ENCODE assay signal across 8 cellular contexts in genomic region chr1:12616709-12617373, GRCh38. TPM values are rescaled to one million over a fixed set of nuclear protein-coding genes. Genes with fewer than 3 reads are reported as not detected.
DNase-seq lines count a peak whose midpoint lies in the region; ATAC-seq and TF ChIP-seq lines count a peak whose summit lies in the region.

No MANE protein-coding gene starts in this region.

- peak overlapping the region; percentile 99 for H3K4me3 Mint-ChIP-seq in activated CD4-positive, alpha-beta T cell treated with anti-CD3 and anti-CD28 coated beads, Interleukin-2, amount 10 ng/mL, durations not matched to agents 24 days and 14 days
- peak overlapping the region; percentile 86 for H3K4me3 Mint-ChIP-seq in endodermal cell
- H3K4me3 Mint-ChIP-seq in naive thymus-derived CD8-positive, alpha-beta T cell: peak overlapping the region; percentile 96 to 100 (median 99)

- no peak for TF ChIP-seq CTCF in endodermal cell (conservative IDR thresholded peaks at IDR 0.05)

- peaks cover 68% of the 10 kb centered on the region for H3K4me1 Mint-ChIP-seq in activated CD4-positive, alpha-beta T cell treated with anti-CD3 and anti-CD28 coated beads, Interleukin-2, amount 10 ng/mL, durations not matched to agents 24 days and 14 days
- H3K4me1 Mint-ChIP-seq in endodermal cell: peaks cover 32% of the 10 kb centered on the region
- peaks cover 40 to 75% (median 67%) of the 10 kb centered on the region in 4 donors for H3K4me1 Mint-ChIP-seq in naive thymus-derived CD8-positive, alpha-beta T cell

- peaks cover 7% of the 10 kb centered on the region for H3K4me1 ChIP-seq in endodermal cell (ENCODE audit: control insufficient read depth, insufficient read depth, low read length)

- peak overlapping the region; percentile 74 for H3K27ac ChIP-seq in endodermal cell (ENCODE audit: low read depth, low read length)

- intact Hi-C loops in activated CD4-positive, alpha-beta T cell treated with anti-CD3 and anti-CD28 coated beads, Interleukin-2, amount 10 ng/mL, durations not matched to agents 24 days and 14 days (cut with micrococcal nuclease): loop anchor here (5.0 to 10.0 kb wide), 4 partner anchors 50 to 550 kb away; no protein-coding TSS in a partner anchor

- POLR2A ChIA-PET in naive thymus-derived CD8-positive, alpha-beta T cell (lab: Charles Lee): interaction anchor here (0.6 to 10.2 kb wide), 21 partner anchors 8 to 282 kb away, joined by 3 to 269 read pairs (median 5); no protein-coding TSS in a partner anchor

- WGBS in endodermal cell (ENCODE audit: insufficient coverage in 1 of 2, insufficient read length in 1 of 2), 2 experiments: 0% methylated on average over 31 to 53 of the region's 53 CpGs

- peak overlapping the region; percentile 97 for H3K27ac Mint-ChIP-seq in activated CD4-positive, alpha-beta T cell treated with anti-CD3 and anti-CD28 coated beads, Interleukin-2, amount 10 ng/mL, durations not matched to agents 24 days and 14 days
- peak overlapping the region; percentile 95 for H3K27ac Mint-ChIP-seq in endodermal cell
- H3K27ac Mint-ChIP-seq in naive thymus-derived CD8-positive, alpha-beta T cell: peak overlapping the region; percentile 84 to 99 (median 98)

- H3K9ac ChIP-seq in endodermal cell (ENCODE audit: extremely low read depth, low read length, poor library complexity, severe bottlenecking): peak overlapping the region; percentile 74

- DNase-seq in NCI-H1417 (lab: John Stamatoyannopoulos, UW) (peak in 2 of 3 experiments; percentile 18 to 39), NCI-H1417 treated with DMSO at 0.1 percent for 48 hours (lab: John Stamatoyannopoulos, UW) (no peak), endodermal cell (peak; percentile 68)
- peak; percentile 81 for DNase-seq in activated CD4-positive, alpha-beta T cell treated with anti-CD3 and anti-CD28 coated beads, Interleukin-2, amount 10 ng/mL, durations not matched to agents 24 days and 14 days
- peak in 5 of 10 donors; percentile 8 to 42 (median 27) for DNase-seq in naive thymus-derived CD8-positive, alpha-beta T cell

- H3K9me3 Mint-ChIP-seq in activated CD4-positive, alpha-beta T cell treated with anti-CD3 and anti-CD28 coated beads, Interleukin-2, amount 10 ng/mL, durations not matched to agents 24 days and 14 days: no peaks in the 10 kb centered on the region
- no peaks in the 10 kb centered on the region for H3K9me3 Mint-ChIP-seq in endodermal cell
- no peaks in the 10 kb centered on the region for H3K9me3 Mint-ChIP-seq in naive thymus-derived CD8-positive, alpha-beta T cell

- ATAC-seq in naive thymus-derived CD8-positive, alpha-beta T cell: peak in 1 of 2 donors; percentile 9
- ATAC-seq in GM19023 (IDR thresholded peaks at IDR 0.05; ENCODE audit: unreplicated experiment): no peak
- no peak for ATAC-seq in HG03045 (IDR thresholded peaks at IDR 0.05; ENCODE audit: unreplicated experiment)
- ATAC-seq in GM19452 (IDR thresholded peaks at IDR 0.05; ENCODE audit: unreplicated experiment): no peak

- peak overlapping the region; percentile 96 for H3K4me3 ChIP-seq in endodermal cell (ENCODE audit: low read length)

- peaks cover 49% of the 10 kb centered on the region for H3K27me3 ChIP-seq in endodermal cell (ENCODE audit: control insufficient read depth, insufficient read depth, low read length, poor library complexity, severe bottlenecking)

- H3K27me3 Mint-ChIP-seq in activated CD4-positive, alpha-beta T cell treated with anti-CD3 and anti-CD28 coated beads, Interleukin-2, amount 10 ng/mL, durations not matched to agents 24 days and 14 days: peaks cover 2% of the 10 kb centered on the region
- H3K27me3 Mint-ChIP-seq in endodermal cell (ENCODE audit: insufficient read depth): peaks cover 73% of the 10 kb centered on the region
- peaks cover 0 to 7% (median 0%) of the 10 kb centered on the region in 5 donors for H3K27me3 Mint-ChIP-seq in naive thymus-derived CD8-positive, alpha-beta T cell

- H3K9me3 ChIP-seq in endodermal cell (ENCODE audit: control insufficient read depth, low read length): no peaks in the 10 kb centered on the region

- peaks cover 36% of the 10 kb centered on the region for H3K36me3 Mint-ChIP-seq in activated CD4-positive, alpha-beta T cell treated with anti-CD3 and anti-CD28 coated beads, Interleukin-2, amount 10 ng/mL, durations not matched to agents 24 days and 14 days (ENCODE audit: low read depth)
- H3K36me3 Mint-ChIP-seq in endodermal cell (ENCODE audit: low read depth): peaks cover 3% of the 10 kb centered on the region
- peaks cover 0 to 19% (median 6%) of the 10 kb centered on the region in 3 donors for H3K36me3 Mint-ChIP-seq in naive thymus-derived CD8-positive, alpha-beta T cell

- H3K36me3 ChIP-seq in endodermal cell (ENCODE audit: control insufficient read depth, insufficient read depth, low read length): no peaks in the 10 kb centered on the region

RNA-seq across cellular contexts. Expression of gene DHRS3, which starts 1.2 kb away (rescaled TPM):
- total RNA-seq in activated CD4-positive, alpha-beta T cell treated with anti-CD3 and anti-CD28 coated beads, Interleukin-2, amount 10 ng/mL, durations not matched to agents 24 days and 14 days: 66.4 and 69.2 TPM in 2 replicates
- 1 to 10 TPM; 9.2 to 9.8 TPM for total RNA-seq in endodermal cell
- 5.2 TPM for polyA plus RNA-seq in endodermal cell (2013, experiment 1 of 2)
- polyA plus RNA-seq in endodermal cell (2013, experiment 2 of 2): 4.6 TPM
- 10 to 100 TPM; 86.4 to 91.0 TPM for total RNA-seq in naive thymus-derived CD8-positive, alpha-beta T cell
- polyA plus RNA-seq in naive thymus-derived CD8-positive, alpha-beta T cell: 10 to 100 TPM; 17.7 to 31.0 (median 20.4) TPM

RNA-seq across cellular contexts. Expression of gene AADACL4, which starts 27.0 kb away (rescaled TPM):
- total RNA-seq in activated CD4-positive, alpha-beta T cell treated with anti-CD3 and anti-CD28 coated beads, Interleukin-2, amount 10 ng/mL, durations not matched to agents 24 days and 14 days: not detected in 2 replicates
- total RNA-seq in endodermal cell: not detected
- polyA plus RNA-seq in endodermal cell (2013, experiment 1 of 2): not detected
- not detected for polyA plus RNA-seq in endodermal cell (2013, experiment 2 of 2)
- total RNA-seq in naive thymus-derived CD8-positive, alpha-beta T cell: not detected
- polyA plus RNA-seq in naive thymus-derived CD8-positive, alpha-beta T cell: not detected
